Comparison of ENCODE assay signal across 19 cellular contexts in the genomic region with DNA sequence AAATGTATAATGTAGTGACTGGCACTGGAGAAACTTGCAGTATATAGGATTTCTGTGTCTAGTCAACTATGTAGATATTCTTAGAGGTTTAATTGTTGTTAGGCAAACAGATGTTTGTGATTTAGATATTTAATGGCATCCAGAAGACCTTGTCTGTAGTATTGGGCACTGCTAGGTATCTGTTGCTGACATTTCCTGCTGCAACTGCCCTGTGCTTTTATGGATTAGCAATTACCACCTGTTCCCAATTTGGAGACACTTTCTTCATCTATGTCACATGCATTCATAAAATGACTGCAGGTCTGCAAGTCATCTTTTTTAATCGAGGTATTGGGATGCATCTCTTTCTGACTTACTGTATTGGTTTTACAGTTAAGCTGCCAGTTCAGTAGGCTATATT.
DNase-seq lines count a peak whose midpoint lies in the region; ATAC-seq, FAIRE-seq and TF ChIP-seq lines count a peak whose summit lies in the region.
"Had no signal": no experiment of that assay in that cellular context is flagged by ENCODE, and none has a peak within 500 bp of the region (broad histone marks: within the 10 kb centered on the region; RNA-seq: fewer than 3 reads in every experiment).

No MANE protein-coding gene starts in this region.

- no peaks in the 10 kb centered on the region for H3K9me2 ChIP-seq in SK-N-SH

- H3K36me3 ChIP-seq in SK-N-SH (replicated peaks in 1 of 2; ENCODE audit: control insufficient read depth in 1 of 2, insufficient read depth in 2 of 2, low read length in 1 of 2) (peaks cover 0 to 26% of the 10 kb centered on the region in 2 experiments), osteoblast (ENCODE audit: insufficient read depth, low read length) (no peaks in the 10 kb centered on the region)

- CTCF ChIA-PET in SK-N-SH (lab: Yijun Ruan, JAX), result interaction anchor here (1.9 kb wide), 1 partner anchor 424 kb away, joined by 7 read pairs; no protein-coding TSS in a partner anchor

- no peak overlapping the region for H3K9ac ChIP-seq in SK-N-SH
- H3K9ac ChIP-seq: BLaER1 had no signal

- H4K20me1 ChIP-seq in SK-N-SH (ENCODE audit: insufficient read depth), result no peaks in the 10 kb centered on the region
- H4K20me1 ChIP-seq in osteoblast (ENCODE audit: insufficient read depth, low read length), result no peaks in the 10 kb centered on the region

- no peak for ATAC-seq in HG02678 (IDR thresholded peaks at IDR 0.05; ENCODE audit: unreplicated experiment)

- POLR2A ChIA-PET in SK-N-SH (lab: Yijun Ruan, JAX), result no interaction called here

- TF ChIP-seq CTCF in SK-N-SH (IDR thresholded peaks at IDR 0.05) (no peak), osteoblast (IDR thresholded peaks at IDR 0.05; ENCODE audit: extremely low read depth, low read depth, low read length) (no peak)

- FAIRE-seq in GM19239 (lab: Jason Lieb, UNC), result peak; percentile 70
- FAIRE-seq: GM12892, GM18507 had no signal

- peak in 1 of 2 experiments; percentile 93; a peak in 2 of 4 replicates for TF ChIP-seq EP300 in SK-N-SH (IDR thresholded peaks at IDR 0.05; ENCODE audit: borderline replicate concordance in 1 of 2, low read depth in 1 of 2, low read length in 1 of 2)

- H3K4me3 ChIP-seq in SK-N-SH (ENCODE audit: low read depth in 2 of 2, low read length in 1 of 2), result no peak overlapping the region
- H3K4me3 ChIP-seq in osteoblast (ENCODE audit: insufficient read depth, low read length), result no peak overlapping the region
- H3K4me3 ChIP-seq: BLaER1 had no signal

- H3K9me3 ChIP-seq in SK-N-SH (no peaks in the 10 kb centered on the region), osteoblast (ENCODE audit: low read depth, low read length) (no peaks in the 10 kb centered on the region)
- H3K9me3 ChIP-seq: BLaER1 had no signal

- H3K79me2 ChIP-seq in SK-N-SH (ENCODE audit: insufficient read depth), result no peaks in the 10 kb centered on the region
- H3K79me2 ChIP-seq in osteoblast (ENCODE audit: insufficient read depth, low read length), result no peaks in the 10 kb centered on the region

- H3F3A ChIP-seq in SK-N-SH (replicated peaks; ENCODE audit: insufficient read depth), result no peaks in the 10 kb centered on the region

- 16% methylated on average over 1 of the region's 1 CpG for WGBS in SK-N-SH (ENCODE audit: low lambda C conversion rate)

- H2AFZ ChIP-seq in SK-N-SH (ENCODE audit: low read depth), result no peak overlapping the region
- H2AFZ ChIP-seq in osteoblast (ENCODE audit: low read length), result no peak overlapping the region

- peak; percentile 14 for TF ChIP-seq RAD21 in SK-N-SH (IDR thresholded peaks at IDR 0.05; ENCODE audit: low read length)

- no peak overlapping the region for H3K4me2 ChIP-seq in SK-N-SH
- no peak overlapping the region for H3K4me2 ChIP-seq in osteoblast (ENCODE audit: insufficient read depth, low read length)
- H3K4me2 ChIP-seq: BLaER1 had no signal

- H3K27ac ChIP-seq in SK-N-SH (ENCODE audit: low read depth in 2 of 2, low read length in 1 of 2), result peak overlapping the region in 1 of 2 experiments; percentile 86; a peak in 2 of 4 replicates
- H3K27ac ChIP-seq in osteoblast (ENCODE audit: low read depth, low read length), result no peak overlapping the region
- H3K27ac ChIP-seq: BLaER1, HL-60 had no signal

- H3K4me1 ChIP-seq in SK-N-SH (ENCODE audit: control insufficient read depth in 1 of 2, insufficient read depth in 2 of 2, low read depth in 1 of 2, low read length in 1 of 2) (peaks cover 0 to 14% of the 10 kb centered on the region in 2 experiments; a peak in 2 of 4 replicates), osteoblast (ENCODE audit: insufficient read depth, low read length) (no peaks in the 10 kb centered on the region)
- H3K4me1 ChIP-seq: BLaER1 had no signal

- DNase-seq in NCI-H2171 treated with DMSO at 0.1 percent for 48 hours (lab: John Stamatoyannopoulos, UW) (peak; percentile 19), NCI-H2171 (lab: John Stamatoyannopoulos, UW) (no peak), GM19239 (ENCODE audit: insufficient read length, low spot score) (no peak), SK-N-SH (peak; percentile 37), osteoblast (ENCODE audit: insufficient read length, low spot score, missing footprints) (peak; percentile 43), hepatic stellate cell (ENCODE audit: low spot score) (no peak)
- DNase-seq: 8988T; CD8-positive, alpha-beta memory T cell; COR-L47; DMS153; DMS79; GDM1; GOT3; H7 had no signal

- H3K27me3 ChIP-seq in SK-N-SH (ENCODE audit: insufficient read depth) (no peaks in the 10 kb centered on the region), osteoblast (ENCODE audit: insufficient read depth, low read length) (no peaks in the 10 kb centered on the region)
- H3K27me3 ChIP-seq: BLaER1 had no signal

TF ChIP-seq in SK-N-SH, 30 proteins besides CTCF, POLR2A, EP300 and RAD21 (continues in another document):
- peak; percentile 97 for TF ChIP-seq RCOR1 (IDR thresholded peaks at IDR 0.05; ENCODE audit: low read length)
- TF ChIP-seq, protein P1, sequence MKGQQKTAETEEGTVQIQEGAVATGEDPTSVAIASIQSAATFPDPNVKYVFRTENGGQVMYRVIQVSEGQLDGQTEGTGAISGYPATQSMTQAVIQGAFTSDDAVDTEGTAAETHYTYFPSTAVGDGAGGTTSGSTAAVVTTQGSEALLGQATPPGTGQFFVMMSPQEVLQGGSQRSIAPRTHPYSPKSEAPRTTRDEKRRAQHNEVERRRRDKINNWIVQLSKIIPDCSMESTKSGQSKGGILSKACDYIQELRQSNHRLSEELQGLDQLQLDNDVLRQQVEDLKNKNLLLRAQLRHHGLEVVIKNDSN (IDR thresholded peaks at IDR 0.05; ENCODE audit: borderline replicate concordance, low read depth), result no peak
- peak; percentile 78 for TF ChIP-seq TCF12 (IDR thresholded peaks at IDR 0.05)
- TF ChIP-seq ELF1 (IDR thresholded peaks at IDR 0.05), result no peak
- TF ChIP-seq POLR2AphosphoS5 (IDR thresholded peaks at IDR 0.05; ENCODE audit: low read depth, low read length), result peak; percentile 35; the same call in 1 of the 2 replicates
- TF ChIP-seq FOXJ3 (CRISPR knock-in tag; IDR thresholded peaks at IDR 0.05), result peak; percentile 44; the same call in 1 of the 2 replicates
- TF ChIP-seq, protein P2, sequence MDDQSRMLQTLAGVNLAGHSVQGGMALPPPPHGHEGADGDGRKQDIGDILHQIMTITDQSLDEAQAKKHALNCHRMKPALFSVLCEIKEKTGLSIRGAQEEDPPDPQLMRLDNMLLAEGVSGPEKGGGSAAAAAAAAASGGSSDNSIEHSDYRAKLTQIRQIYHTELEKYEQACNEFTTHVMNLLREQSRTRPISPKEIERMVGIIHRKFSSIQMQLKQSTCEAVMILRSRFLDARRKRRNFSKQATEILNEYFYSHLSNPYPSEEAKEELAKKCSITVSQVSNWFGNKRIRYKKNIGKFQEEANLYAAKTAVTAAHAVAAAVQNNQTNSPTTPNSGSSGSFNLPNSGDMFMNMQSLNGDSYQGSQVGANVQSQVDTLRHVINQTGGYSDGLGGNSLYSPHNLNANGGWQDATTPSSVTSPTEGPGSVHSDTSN (IDR thresholded peaks at IDR 0.05), result no peak
- no peak for TF ChIP-seq YY1 (IDR thresholded peaks at IDR 0.05; ENCODE audit: low read depth)
- TF ChIP-seq, protein P3, sequence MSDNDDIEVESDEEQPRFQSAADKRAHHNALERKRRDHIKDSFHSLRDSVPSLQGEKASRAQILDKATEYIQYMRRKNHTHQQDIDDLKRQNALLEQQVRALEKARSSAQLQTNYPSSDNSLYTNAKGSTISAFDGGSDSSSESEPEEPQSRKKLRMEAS (IDR thresholded peaks at IDR 0.05; ENCODE audit: low read depth), result no peak
- TF ChIP-seq RXRA (IDR thresholded peaks at IDR 0.05; ENCODE audit: borderline replicate concordance, low read depth), result no peak
- TF ChIP-seq, protein P4, sequence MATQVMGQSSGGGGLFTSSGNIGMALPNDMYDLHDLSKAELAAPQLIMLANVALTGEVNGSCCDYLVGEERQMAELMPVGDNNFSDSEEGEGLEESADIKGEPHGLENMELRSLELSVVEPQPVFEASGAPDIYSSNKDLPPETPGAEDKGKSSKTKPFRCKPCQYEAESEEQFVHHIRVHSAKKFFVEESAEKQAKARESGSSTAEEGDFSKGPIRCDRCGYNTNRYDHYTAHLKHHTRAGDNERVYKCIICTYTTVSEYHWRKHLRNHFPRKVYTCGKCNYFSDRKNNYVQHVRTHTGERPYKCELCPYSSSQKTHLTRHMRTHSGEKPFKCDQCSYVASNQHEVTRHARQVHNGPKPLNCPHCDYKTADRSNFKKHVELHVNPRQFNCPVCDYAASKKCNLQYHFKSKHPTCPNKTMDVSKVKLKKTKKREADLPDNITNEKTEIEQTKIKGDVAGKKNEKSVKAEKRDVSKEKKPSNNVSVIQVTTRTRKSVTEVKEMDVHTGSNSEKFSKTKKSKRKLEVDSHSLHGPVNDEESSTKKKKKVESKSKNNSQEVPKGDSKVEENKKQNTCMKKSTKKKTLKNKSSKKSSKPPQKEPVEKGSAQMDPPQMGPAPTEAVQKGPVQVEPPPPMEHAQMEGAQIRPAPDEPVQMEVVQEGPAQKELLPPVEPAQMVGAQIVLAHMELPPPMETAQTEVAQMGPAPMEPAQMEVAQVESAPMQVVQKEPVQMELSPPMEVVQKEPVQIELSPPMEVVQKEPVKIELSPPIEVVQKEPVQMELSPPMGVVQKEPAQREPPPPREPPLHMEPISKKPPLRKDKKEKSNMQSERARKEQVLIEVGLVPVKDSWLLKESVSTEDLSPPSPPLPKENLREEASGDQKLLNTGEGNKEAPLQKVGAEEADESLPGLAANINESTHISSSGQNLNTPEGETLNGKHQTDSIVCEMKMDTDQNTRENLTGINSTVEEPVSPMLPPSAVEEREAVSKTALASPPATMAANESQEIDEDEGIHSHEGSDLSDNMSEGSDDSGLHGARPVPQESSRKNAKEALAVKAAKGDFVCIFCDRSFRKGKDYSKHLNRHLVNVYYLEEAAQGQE (IDR thresholded peaks at IDR 0.05; ENCODE audit: low read depth, low read length), result no peak
- TF ChIP-seq NFIC (IDR thresholded peaks at IDR 0.05; ENCODE audit: borderline replicate concordance), result no peak
- TF ChIP-seq SMC3 (IDR thresholded peaks at IDR 0.05; ENCODE audit: low read depth, low read length), result no peak
- no peak for TF ChIP-seq RFX5 (IDR thresholded peaks at IDR 0.05; ENCODE audit: low read length)
- TF ChIP-seq FOXM1 (IDR thresholded peaks at IDR 0.05; ENCODE audit: low read depth), result no peak
- TF ChIP-seq CHD2 (IDR thresholded peaks at IDR 0.05; ENCODE audit: low read length, partially characterized antibody), result peak; percentile 77
- no peak for TF ChIP-seq TAF1 (IDR thresholded peaks at IDR 0.05; ENCODE audit: borderline replicate concordance, low read depth, low read length)

Comparison
In these comparisons a context has a peak if more than half of its experiments do, and no peak if none do; other contexts are left out.
1. DNase-seq: peak in NCI-H2171 treated with DMSO at 0.1 percent for 48 hours (single experiment), SK-N-SH (single experiment) and osteoblast (single experiment); none in NCI-H2171 (single experiment), GM19239 (single experiment) and hepatic stellate cell (single experiment).